8 cellular contexts compared by ENCODE assay signal in genomic region chr4:76420901-76421581, GRCh38. TPM values are rescaled to one million over a fixed set of nuclear protein-coding genes. Genes with fewer than 3 reads are reported as not detected.
A peak's percentile ranks its signal among the peaks of the same experiment; 100 is the strongest.
DNase-seq lines count a peak whose midpoint lies in the region; ATAC-seq and TF ChIP-seq lines count a peak whose summit lies in the region.

TSS of gene CCDC158 (minus strand) at chr4:76421141. CDS start at chr4:76403207, 17,934 bp downstream.

- H3K9me2 ChIP-seq in MM.1S (replicated peaks; ENCODE audit: insufficient read depth, low read length), result no peaks in the 10 kb centered on the region

- no peak for TF ChIP-seq EP300 in Ishikawa (IDR thresholded peaks at IDR 0.05; ENCODE audit: borderline replicate concordance)

- H3K36me3 Mint-ChIP-seq in natural killer cell, result no peaks in the 10 kb centered on the region

- H3K4me3 ChIP-seq in AG10803 (ENCODE audit: low read length) (peak within 1 kb of the TSS; percentile 46), MM.1S (ENCODE audit: low read length) (no peak within 1 kb of the TSS)
- H3K4me3 ChIP-seq in effector memory CD4-positive, alpha-beta T cell (ENCODE audit: insufficient read depth, low read depth, low read length, poor library complexity, severe bottlenecking), result peak within 1 kb of the TSS; percentile 48

- no peak for TF ChIP-seq RAD21 in Ishikawa (IDR thresholded peaks at IDR 0.05; ENCODE audit: low read depth)

- peak within 1 kb of the TSS in 1 of 2 donors; percentile 31 for H3K27ac Mint-ChIP-seq in natural killer cell

- H3K36me3 ChIP-seq in effector memory CD4-positive, alpha-beta T cell (ENCODE audit: control insufficient read depth, insufficient read depth, low read length), result no peaks in the 10 kb centered on the region
- H3K36me3 ChIP-seq in MM.1S (replicated peaks; ENCODE audit: insufficient read depth, low read length), result no peaks in the 10 kb centered on the region

- no peaks in the 10 kb centered on the region for H3K9me3 ChIP-seq in effector memory CD4-positive, alpha-beta T cell (ENCODE audit: control insufficient read depth, low read length)
- H3K9me3 ChIP-seq in MM.1S (replicated peaks; ENCODE audit: insufficient read depth, low read length), result no peaks in the 10 kb centered on the region

- H3K4me1 ChIP-seq in effector memory CD4-positive, alpha-beta T cell (ENCODE audit: control insufficient read depth, insufficient read depth, low read length, poor library complexity, severe bottlenecking), result peaks cover 3% of the 10 kb centered on the region
- H3K4me1 ChIP-seq in MM.1S (ENCODE audit: low read length), result no peaks in the 10 kb centered on the region

- no peak within 1 kb of the TSS for H3K4me2 ChIP-seq in MM.1S (ENCODE audit: low read depth, low read length)

- no peak within 1 kb of the TSS for H3K9ac ChIP-seq in MM.1S (ENCODE audit: low read length)

- H3K79me2 ChIP-seq in MM.1S (ENCODE audit: low read length), result no peaks in the 10 kb centered on the region

- H3K4me3 Mint-ChIP-seq in natural killer cell, result peak within 1 kb of the TSS; percentile 81

- H3K27me3 Mint-ChIP-seq in natural killer cell (ENCODE audit: low read depth in 2 of 2), result peaks cover 6 to 22% of the 10 kb centered on the region in 2 donors

- ATAC-seq in natural killer cell (peak; percentile 69 to 89 (median 88)), HG02884 (IDR thresholded peaks at IDR 0.05; ENCODE audit: unreplicated experiment) (no peak), HG03280 (IDR thresholded peaks at IDR 0.05; ENCODE audit: unreplicated experiment) (no peak)

- H3K9me3 Mint-ChIP-seq in natural killer cell, result no peaks in the 10 kb centered on the region

- H2AFZ ChIP-seq in MM.1S (ENCODE audit: low read length), result no peak within 1 kb of the TSS

- H3F3A ChIP-seq in MM.1S (ENCODE audit: insufficient read depth, low read length), result no peaks in the 10 kb centered on the region

- intact Hi-C loops in natural killer cell (cut with micrococcal nuclease), result no loop called here

- DNase-seq in AG10803 (ENCODE audit: low read depth) (no peak), natural killer cell (no peak), MM.1S (no peak), occipital lobe (lab: John Stamatoyannopoulos, UW) (no peak)
- no peak for DNase-seq in effector memory CD4-positive, alpha-beta T cell

- H3K4me1 Mint-ChIP-seq in natural killer cell, result peaks cover 5 to 11% of the 10 kb centered on the region in 2 donors

- peaks cover 8% of the 10 kb centered on the region for H3K27me3 ChIP-seq in effector memory CD4-positive, alpha-beta T cell (replicated peaks; ENCODE audit: control insufficient read depth, insufficient read depth, low read length, poor library complexity, severe bottlenecking)
- H3K27me3 ChIP-seq in MM.1S (replicated peaks; ENCODE audit: insufficient read depth, low read length), result no peaks in the 10 kb centered on the region

- no peaks in the 10 kb centered on the region for H4K20me1 ChIP-seq in MM.1S (ENCODE audit: insufficient read depth, low read length)

- TF ChIP-seq CTCF in AG10803 (conservative IDR thresholded peaks at IDR 0.05; ENCODE audit: low read length), result no peak
- no peak for TF ChIP-seq CTCF in natural killer cell (IDR thresholded peaks at IDR 0.05)
- no peak for TF ChIP-seq CTCF in MM.1S (IDR thresholded peaks at IDR 0.05; ENCODE audit: low read length)

- H3K27ac ChIP-seq in effector memory CD4-positive, alpha-beta T cell (ENCODE audit: insufficient read depth, low read length, poor library complexity, severe bottlenecking), result no peak within 1 kb of the TSS
- H3K27ac ChIP-seq in MM.1S (ENCODE audit: low read length), result no peak within 1 kb of the TSS

TF ChIP-seq in Ishikawa, 13 proteins besides CTCF, POLR2A, EP300 and RAD21:
- TF ChIP-seq NFIC (IDR thresholded peaks at IDR 0.05) (no peak), TCF12 (IDR thresholded peaks at IDR 0.05; ENCODE audit: low read depth) (0 out of 2 replicates have a peak, but pooled peaks have one; percentile 11), TEAD4 (IDR thresholded peaks at IDR 0.05) (no peak), ZBTB7A (IDR thresholded peaks at IDR 0.05; ENCODE audit: low read depth) (peak; percentile 56; the same call in 1 of the 2 replicates), USF1 (IDR thresholded peaks at IDR 0.05) (no peak), CEBPB (IDR thresholded peaks at IDR 0.05) (no peak), MAX (IDR thresholded peaks at IDR 0.05) (peak; percentile 74; the same call in 1 of the 2 replicates), REST (IDR thresholded peaks at IDR 0.05; ENCODE audit: low read depth) (no peak), EGR1 (IDR thresholded peaks at IDR 0.05) (no peak), TAF1 (IDR thresholded peaks at IDR 0.05; ENCODE audit: low read depth) (no peak), YY1 (IDR thresholded peaks at IDR 0.05; ENCODE audit: low read depth) (no peak), CREB1 (IDR thresholded peaks at IDR 0.05; ENCODE audit: low read depth) (no peak), FOXM1 (IDR thresholded peaks at IDR 0.05; ENCODE audit: borderline replicate concordance, low read depth) (no peak)

RNA-seq across cellular contexts. Expression of gene CCDC158, which starts in this region (rescaled TPM):
- not detected for total RNA-seq in natural killer cell
- 4.2 TPM for total RNA-seq in occipital lobe

Comparison
In these comparisons a context has a peak if more than half of its experiments do, and no peak if none do; other contexts are left out.
1. Peak in ATAC-seq in natural killer cell; RNA of the gene not detected or under 1 TPM.